15 cellular contexts compared by ENCODE assay signal in the genomic region with DNA sequence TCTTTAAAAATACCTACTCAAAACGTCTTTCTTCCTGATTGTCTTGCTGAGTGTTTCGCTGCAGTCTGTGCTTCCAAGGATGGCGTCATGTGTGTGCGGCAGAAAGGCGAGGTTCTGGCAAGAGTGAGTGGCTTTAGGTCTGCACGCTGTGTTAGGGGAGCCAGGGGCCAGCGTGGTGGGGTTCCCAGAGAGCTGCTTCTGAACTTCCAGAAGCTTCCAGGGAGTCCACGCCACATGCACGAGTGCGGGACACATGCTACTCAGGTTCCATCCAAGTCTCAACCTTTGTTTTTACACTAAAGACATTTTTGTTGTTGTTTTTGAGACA.
A peak's percentile ranks its signal among the peaks of the same experiment; 100 is the strongest.
DNase-seq lines count a peak whose midpoint lies in the region; TF ChIP-seq lines count a peak whose summit lies in the region.
"Had no signal": no experiment of that assay in that cellular context is flagged by ENCODE, and none has a peak within 500 bp of the region (broad histone marks: within the 10 kb centered on the region; RNA-seq: fewer than 3 reads in every experiment).

No MANE protein-coding gene starts in this region.

- H3K27me3 ChIP-seq in hepatocyte, result no peaks in the 10 kb centered on the region
- H3K27me3 ChIP-seq in neural progenitor cell, result no peaks in the 10 kb centered on the region

- H3K9me3 ChIP-seq in hepatocyte (ENCODE audit: low read depth) (no peaks in the 10 kb centered on the region), neural progenitor cell (ENCODE audit: low read depth) (no peaks in the 10 kb centered on the region)

- H3K27ac Mint-ChIP-seq in neural progenitor cell (peak overlapping the region; percentile 89), type B pancreatic cell (peak overlapping the region; percentile 69)

- H3K36me3 ChIP-seq in hepatocyte (replicated peaks; ENCODE audit: insufficient read depth, low read depth), result no peaks in the 10 kb centered on the region
- no peaks in the 10 kb centered on the region for H3K36me3 ChIP-seq in neural progenitor cell

- peaks cover 52% of the 10 kb centered on the region for H3K4me1 Mint-ChIP-seq in neural progenitor cell
- peaks cover 32% of the 10 kb centered on the region for H3K4me1 Mint-ChIP-seq in type B pancreatic cell (ENCODE audit: unreplicated experiment)

- no peak overlapping the region for H3K4me3 ChIP-seq in hepatocyte
- no peak overlapping the region for H3K4me3 ChIP-seq in neural progenitor cell
- H3K4me3 ChIP-seq: GM23248 had no signal

- H3K4me1 ChIP-seq in hepatocyte (ENCODE audit: insufficient read depth), result peaks cover 35% of the 10 kb centered on the region
- H3K4me1 ChIP-seq in neural progenitor cell, result peaks cover 27% of the 10 kb centered on the region

- H3K27me3 Mint-ChIP-seq in neural progenitor cell (ENCODE audit: insufficient read depth, low read depth) (peaks cover 3% of the 10 kb centered on the region), type B pancreatic cell (no peaks in the 10 kb centered on the region)

- H3K36me3 Mint-ChIP-seq in neural progenitor cell (peaks cover 27% of the 10 kb centered on the region), type B pancreatic cell (peaks cover 8% of the 10 kb centered on the region)

- H3K4me2 ChIP-seq in hepatocyte (peak overlapping the region; percentile 41), neural progenitor cell (peak overlapping the region; percentile 47)

- H2AFZ ChIP-seq in hepatocyte (no peak overlapping the region), neural progenitor cell (replicated peaks) (no peak overlapping the region)
- H2AFZ ChIP-seq: GM23248 had no signal

- H4K20me1 ChIP-seq in hepatocyte (ENCODE audit: insufficient read depth, poor library complexity, severe bottlenecking) (peaks cover 6% of the 10 kb centered on the region), neural progenitor cell (ENCODE audit: low read depth) (peaks cover 12% of the 10 kb centered on the region)

- no peak overlapping the region for H3K9ac ChIP-seq in neural progenitor cell
- H3K9ac ChIP-seq: GM23248 had no signal

- no peaks in the 10 kb centered on the region for H3K9me2 ChIP-seq in hepatocyte (replicated peaks; ENCODE audit: insufficient read depth)

- in situ Hi-C loops in GM13976 (cut with MboI; ENCODE audit: low sequenced_read_pairs, unreplicated experiment), result no loop called here

- H3K9me3 Mint-ChIP-seq in neural progenitor cell (peaks cover 9% of the 10 kb centered on the region), type B pancreatic cell (no peaks in the 10 kb centered on the region)

- H3K79me2 ChIP-seq in hepatocyte (peaks cover 76% of the 10 kb centered on the region), neural progenitor cell (ENCODE audit: low read depth) (peaks cover 31% of the 10 kb centered on the region)

- 93% methylated on average over 10 of the region's 10 CpGs for WGBS in hepatocyte (ENCODE audit: low lambda C conversion rate, missing lambda C conversion rate)

- H3K27ac ChIP-seq in hepatocyte (peak overlapping the region; percentile 58), neural progenitor cell (peak overlapping the region; percentile 86)
- H3K27ac ChIP-seq: 22Rv1, GM23248 had no signal

- no peak overlapping the region for H3K4me3 Mint-ChIP-seq in neural progenitor cell
- peak overlapping the region; percentile 31 for H3K4me3 Mint-ChIP-seq in type B pancreatic cell

- TF ChIP-seq CTCF in hepatocyte (IDR thresholded peaks at IDR 0.05; ENCODE audit: poor library complexity) (no peak), neural progenitor cell (IDR thresholded peaks at IDR 0.05) (no peak), type B pancreatic cell (conservative IDR thresholded peaks at IDR 0.05) (no peak), GM13976 (IDR thresholded peaks at IDR 0.05; ENCODE audit: borderline replicate concordance, control extremely low read depth, extremely low read depth, insufficient read depth, missing control alignments) (no peak)

- peaks cover 15% of the 10 kb centered on the region for H3F3A ChIP-seq in neural progenitor cell (ENCODE audit: low read depth)

- peak; percentile 39 for DNase-seq in activated effector memory CD4-positive, alpha-beta T cell treated with anti-CD3 and anti-CD28 coated beads, Interleukin-2, amount 50 U/mL, for 16 hours
- DNase-seq in activated effector memory CD4-positive, alpha-beta T cell treated with Interleukin-2 at 50 U/mL for 16 hours, result no peak
- DNase-seq in hepatocyte (ENCODE audit: low spot score) (no peak), neural progenitor cell (ENCODE audit: low spot score) (no peak), type B pancreatic cell (ENCODE audit: extremely low spot score, unreplicated experiment) (no peak), GM13976 (ENCODE audit: low spot score) (no peak), NCI-H82 treated with DMSO at 0.1 percent for 48 hours (lab: John Stamatoyannopoulos, UW; ENCODE audit: unreplicated experiment) (no peak)
- no peak for DNase-seq in activated CD4-positive, alpha-beta T cell treated with anti-CD3 and anti-CD28 coated beads for 4 hours
- DNase-seq: GM23248, NCI-H1694, NCI-H2107, NCI-H226, OCI-M1, RPMI8226 had no signal
